22 cellular contexts compared by ENCODE assay signal in genomic region chr6:97765480-97765879, GRCh38.
DNase-seq lines count a peak whose midpoint lies in the region; ATAC-seq and TF ChIP-seq lines count a peak whose summit lies in the region.
"Had no signal": no experiment of that assay in that cellular context is flagged by ENCODE, and none has a peak within 500 bp of the region (broad histone marks: within the 10 kb centered on the region; RNA-seq: fewer than 3 reads in every experiment).

No MANE protein-coding gene starts in this region.

- POLR2A ChIA-PET in SK-N-SH (lab: Yijun Ruan, JAX), result no interaction called here

- TF ChIP-seq RAD21 in SK-N-SH (IDR thresholded peaks at IDR 0.05; ENCODE audit: low read length), result no peak

- no peaks in the 10 kb centered on the region for H4K20me1 ChIP-seq in SK-N-SH (ENCODE audit: insufficient read depth)

- no peak for ATAC-seq in HG03469 (IDR thresholded peaks at IDR 0.05; ENCODE audit: unreplicated experiment)
- ATAC-seq: stimulated activated memory B cell treated with anti-CD40 and anti-IgM and Interleukin-4, amounts not matched to agents 10 μg/mL and 1 μg/mL and 100 μg/mL, for 72 hours; WTC11 had no signal

- CTCF ChIA-PET in SK-N-SH (lab: Yijun Ruan, JAX), result interaction anchor here (1.2 kb wide), 1 partner anchor 42 kb away, joined by 3 read pairs; no protein-coding TSS in a partner anchor

- H3K79me2 ChIP-seq in SK-N-SH (ENCODE audit: insufficient read depth), result no peaks in the 10 kb centered on the region

- DNase-seq in GM03348 (ENCODE audit: low spot score) (peak; percentile 66), SK-N-SH (no peak), fibroblast of peridontal ligament (ENCODE audit: extremely low read depth) (peak; percentile 69), skeletal muscle cell (ENCODE audit: low read depth) (peak; percentile 25), NCI-H2029 treated with DMSO at 0.1 percent for 48 hours (lab: John Stamatoyannopoulos, UW) (no peak), NAMALWA (ENCODE audit: low spot score) (no peak), cardiac septum (ENCODE audit: low spot score) (no peak)
- DNase-seq: activated CD4-positive, alpha-beta memory T cell treated with anti-CD3 and anti-CD28 coated beads, Interleukin-2, amount 10 ng/mL, durations not matched to agents 7 days and 5 days; activated naive CD4-positive, alpha-beta T cell treated with anti-CD3 and anti-CD28 coated beads, Interleukin-2, amount 50 U/mL, for 16 hours; activated T-cell treated with anti-CD3 and anti-CD28 coated beads, Interleukin-2, amount 50 U/mL, for 24 hours; glutamatergic neuron; left ventricle myocardium inferior; NCI-H1436; NCI-H2171; NCI-H82; stimulated activated CD4-positive, alpha-beta T cell treated with anti-CD3 and anti-CD28 coated beads, Interleukin-15, amount 100 ng/mL, for 24 hours had no signal

- H3K36me3 ChIP-seq in SK-N-SH (replicated peaks in 1 of 2; ENCODE audit: control insufficient read depth in 1 of 2, insufficient read depth in 2 of 2, low read length in 1 of 2), result no peaks in the 10 kb centered on the region
- H3K36me3 ChIP-seq: left ventricle myocardium inferior, SJSA1, thoracic aorta had no signal

- no peaks in the 10 kb centered on the region; a peak in 1 of 4 replicates for H3K4me1 ChIP-seq in SK-N-SH (ENCODE audit: control insufficient read depth in 1 of 2, insufficient read depth in 2 of 2, low read depth in 1 of 2, low read length in 1 of 2)
- H3K4me1 ChIP-seq: left ventricle myocardium inferior, SJSA1 had no signal

- H3K9ac ChIP-seq in SK-N-SH, result no peak overlapping the region

- no peaks in the 10 kb centered on the region for H3K27me3 ChIP-seq in SK-N-SH (ENCODE audit: insufficient read depth)
- H3K27me3 ChIP-seq: SJSA1 had no signal

- no peak overlapping the region for H2AFZ ChIP-seq in SK-N-SH (ENCODE audit: low read depth)
- H2AFZ ChIP-seq: PC-9 had no signal

- no peak overlapping the region; a peak in 1 of 4 replicates for H3K27ac ChIP-seq in SK-N-SH (ENCODE audit: low read depth in 2 of 2, low read length in 1 of 2)
- H3K27ac ChIP-seq: left ventricle myocardium inferior, PC-9, SJSA1, thoracic aorta had no signal

- no peak overlapping the region for H3K4me2 ChIP-seq in SK-N-SH
- H3K4me2 ChIP-seq: PC-9 had no signal

- no peak for TF ChIP-seq CTCF in SK-N-SH (IDR thresholded peaks at IDR 0.05)

- TF ChIP-seq EP300 in SK-N-SH (IDR thresholded peaks at IDR 0.05; ENCODE audit: borderline replicate concordance in 1 of 2, low read depth in 1 of 2, low read length in 1 of 2), result no peak

- no peaks in the 10 kb centered on the region for H3K9me2 ChIP-seq in SK-N-SH

- H3F3A ChIP-seq in SK-N-SH (replicated peaks; ENCODE audit: insufficient read depth), result no peaks in the 10 kb centered on the region

- no peak overlapping the region for H3K4me3 ChIP-seq in SK-N-SH (ENCODE audit: low read depth in 2 of 2, low read length in 1 of 2)
- H3K4me3 ChIP-seq in skeletal muscle cell (ENCODE audit: low read depth, low read length), result no peak overlapping the region
- H3K4me3 ChIP-seq: left ventricle myocardium inferior, PC-9, SJSA1, thoracic aorta had no signal

- no peaks in the 10 kb centered on the region for H3K9me3 ChIP-seq in SK-N-SH
- H3K9me3 ChIP-seq: left ventricle myocardium inferior, SJSA1, thoracic aorta had no signal

- WGBS in SK-N-SH (ENCODE audit: low lambda C conversion rate), result 48% methylated on average over 1 of the region's 1 CpG

- intact Hi-C loops in cardiac septum (cut with DNase I), result no loop called here

TF ChIP-seq in SK-N-SH, 30 proteins besides CTCF, POLR2A, EP300 and RAD21:
- TF ChIP-seq, protein P1, sequence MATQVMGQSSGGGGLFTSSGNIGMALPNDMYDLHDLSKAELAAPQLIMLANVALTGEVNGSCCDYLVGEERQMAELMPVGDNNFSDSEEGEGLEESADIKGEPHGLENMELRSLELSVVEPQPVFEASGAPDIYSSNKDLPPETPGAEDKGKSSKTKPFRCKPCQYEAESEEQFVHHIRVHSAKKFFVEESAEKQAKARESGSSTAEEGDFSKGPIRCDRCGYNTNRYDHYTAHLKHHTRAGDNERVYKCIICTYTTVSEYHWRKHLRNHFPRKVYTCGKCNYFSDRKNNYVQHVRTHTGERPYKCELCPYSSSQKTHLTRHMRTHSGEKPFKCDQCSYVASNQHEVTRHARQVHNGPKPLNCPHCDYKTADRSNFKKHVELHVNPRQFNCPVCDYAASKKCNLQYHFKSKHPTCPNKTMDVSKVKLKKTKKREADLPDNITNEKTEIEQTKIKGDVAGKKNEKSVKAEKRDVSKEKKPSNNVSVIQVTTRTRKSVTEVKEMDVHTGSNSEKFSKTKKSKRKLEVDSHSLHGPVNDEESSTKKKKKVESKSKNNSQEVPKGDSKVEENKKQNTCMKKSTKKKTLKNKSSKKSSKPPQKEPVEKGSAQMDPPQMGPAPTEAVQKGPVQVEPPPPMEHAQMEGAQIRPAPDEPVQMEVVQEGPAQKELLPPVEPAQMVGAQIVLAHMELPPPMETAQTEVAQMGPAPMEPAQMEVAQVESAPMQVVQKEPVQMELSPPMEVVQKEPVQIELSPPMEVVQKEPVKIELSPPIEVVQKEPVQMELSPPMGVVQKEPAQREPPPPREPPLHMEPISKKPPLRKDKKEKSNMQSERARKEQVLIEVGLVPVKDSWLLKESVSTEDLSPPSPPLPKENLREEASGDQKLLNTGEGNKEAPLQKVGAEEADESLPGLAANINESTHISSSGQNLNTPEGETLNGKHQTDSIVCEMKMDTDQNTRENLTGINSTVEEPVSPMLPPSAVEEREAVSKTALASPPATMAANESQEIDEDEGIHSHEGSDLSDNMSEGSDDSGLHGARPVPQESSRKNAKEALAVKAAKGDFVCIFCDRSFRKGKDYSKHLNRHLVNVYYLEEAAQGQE (IDR thresholded peaks at IDR 0.05; ENCODE audit: low read depth, low read length), result no peak
- TF ChIP-seq TCF12 (IDR thresholded peaks at IDR 0.05), result peak; percentile 35

Comparison
In these comparisons a context has a peak if more than half of its experiments do, and no peak if none do; other contexts are left out.
1. DNase-seq: peak in GM03348 (single experiment), fibroblast of peridontal ligament (single experiment) and skeletal muscle cell (single experiment); none in SK-N-SH (single experiment), NCI-H2029 treated with DMSO at 0.1 percent for 48 hours (single experiment), NAMALWA (single experiment) and cardiac septum (single experiment).